Comparison of ENCODE assay signal across 20 cellular contexts in genomic region chr19:47321582-47321981, GRCh38. TPM values are rescaled to one million over a fixed set of nuclear protein-coding genes. Genes with fewer than 3 reads are reported as not detected.
DNase-seq lines count a peak whose midpoint lies in the region; ATAC-seq, FAIRE-seq and TF ChIP-seq lines count a peak whose summit lies in the region.
"Had no signal": no experiment of that assay in that cellular context is flagged by ENCODE, and none has a peak within 500 bp of the region (broad histone marks: within the 10 kb centered on the region; RNA-seq: fewer than 3 reads in every experiment).

No MANE protein-coding gene starts in this region.

- H3K36me3 ChIP-seq in osteoblast (ENCODE audit: insufficient read depth, low read length) (no peaks in the 10 kb centered on the region), HepG2 (replicated peaks in 1 of 2; ENCODE audit: control insufficient read depth in 1 of 2, insufficient read depth in 2 of 2, low read length in 2 of 2) (no peaks in the 10 kb centered on the region)
- no peaks in the 10 kb centered on the region for H3K36me3 ChIP-seq in effector memory CD4-positive, alpha-beta T cell (ENCODE audit: control insufficient read depth, insufficient read depth, low read length)
- H3K36me3 ChIP-seq: BLaER1 had no signal

- POLR2A ChIA-PET in HepG2 (lab: Yijun Ruan, JAX) = no interaction called here

- TF ChIP-seq CTCF in osteoblast (IDR thresholded peaks at IDR 0.05; ENCODE audit: extremely low read depth, low read depth, low read length) (no peak), HepG2 (CRISPR knock-in tag; IDR thresholded peaks at IDR 0.05) (no peak)

- H3K4me1 Mint-ChIP-seq in dendritic cell treated with granulocyte-macrophage colony-stimulating factor and Interleukin-4, amounts not matched to agents 40 ng/mL and 50 ng/mL, for 4 days (ENCODE audit: low read depth) = peaks cover 64% of the 10 kb centered on the region
- H3K4me1 Mint-ChIP-seq: CD4-positive, CD25-positive, alpha-beta regulatory T cell; CD8-positive, alpha-beta memory T cell had no signal

- no peak for FAIRE-seq in HepG2 (lab: Jason Lieb, UNC)
- FAIRE-seq: D721Med had no signal

- no TSS peak for BruUV-seq in HepG2 (replicated peaks; lab: Mats Ljungman, UMichigan)

- H3K4me3 Mint-ChIP-seq in dendritic cell treated with granulocyte-macrophage colony-stimulating factor and Interleukin-4, amounts not matched to agents 40 ng/mL and 50 ng/mL, for 4 days = no peak overlapping the region
- H3K4me3 Mint-ChIP-seq: CD4-positive, CD25-positive, alpha-beta regulatory T cell; CD8-positive, alpha-beta memory T cell had no signal

- H4K20me1 ChIP-seq in osteoblast (ENCODE audit: insufficient read depth, low read length) = no peaks in the 10 kb centered on the region
- no peaks in the 10 kb centered on the region for H4K20me1 ChIP-seq in HepG2 (ENCODE audit: insufficient read depth, low read length)
- H4K20me1 ChIP-seq: BLaER1 had no signal

- H3K79me2 ChIP-seq in osteoblast (ENCODE audit: insufficient read depth, low read length) (no peaks in the 10 kb centered on the region), HepG2 (ENCODE audit: insufficient read depth, low read length) (no peaks in the 10 kb centered on the region)

- H3K27me3 Mint-ChIP-seq in dendritic cell treated with granulocyte-macrophage colony-stimulating factor and Interleukin-4, amounts not matched to agents 40 ng/mL and 50 ng/mL, for 4 days = no peaks in the 10 kb centered on the region

- no peak for ATAC-seq in HepG2
- ATAC-seq in HG02885 (IDR thresholded peaks at IDR 0.05; ENCODE audit: poor library complexity, unreplicated experiment) = no peak
- ATAC-seq: HCT116 had no signal

- peaks cover 44% of the 10 kb centered on the region for H3K36me3 Mint-ChIP-seq in dendritic cell treated with granulocyte-macrophage colony-stimulating factor and Interleukin-4, amounts not matched to agents 40 ng/mL and 50 ng/mL, for 4 days (ENCODE audit: low read depth)
- H3K36me3 Mint-ChIP-seq: CD4-positive, CD25-positive, alpha-beta regulatory T cell; CD8-positive, alpha-beta memory T cell had no signal

- WGBS in HepG2 (ENCODE audit: low lambda C conversion rate) = 77% methylated on average over 2 of the region's 2 CpGs

- no peaks in the 10 kb centered on the region for H3K4me1 ChIP-seq in osteoblast (ENCODE audit: insufficient read depth, low read length)
- peaks cover 22% of the 10 kb centered on the region for H3K4me1 ChIP-seq in HepG2 (ENCODE audit: insufficient read depth, low read length)
- H3K4me1 ChIP-seq in effector memory CD4-positive, alpha-beta T cell (ENCODE audit: control insufficient read depth, insufficient read depth, low read length, poor library complexity, severe bottlenecking) = no peaks in the 10 kb centered on the region
- H3K4me1 ChIP-seq: Caco-2 had no signal

- H3K9me3 Mint-ChIP-seq in dendritic cell treated with granulocyte-macrophage colony-stimulating factor and Interleukin-4, amounts not matched to agents 40 ng/mL and 50 ng/mL, for 4 days = no peaks in the 10 kb centered on the region

- DNase-seq in CD1c-positive myeloid dendritic cell (ENCODE audit: extremely low spot score) (peak; percentile 34), osteoblast (ENCODE audit: insufficient read length, low spot score, missing footprints) (peak; percentile 77), HepG2 (ENCODE audit: low spot score) (no peak)
- no peak for DNase-seq in effector memory CD4-positive, alpha-beta T cell
- DNase-seq: 8988T; Caco-2; CD4-positive, CD25-positive, alpha-beta regulatory T cell; CD8-positive, alpha-beta memory T cell; GDM1; GOT3; H7 had no signal

- no peak for TF ChIP-seq EP300 in HepG2 (IDR thresholded peaks at IDR 0.05; ENCODE audit: low read depth in 2 of 2, low read length in 2 of 2)
- no peak for TF ChIP-seq EP300 in HepG2 (CRISPR knock-in tag; IDR thresholded peaks at IDR 0.05; ENCODE audit: borderline replicate concordance)

- no peak overlapping the region for H2AFZ ChIP-seq in osteoblast (ENCODE audit: low read length)
- no peak overlapping the region for H2AFZ ChIP-seq in HepG2 (ENCODE audit: low read length)

- H3K4me2 ChIP-seq in osteoblast (ENCODE audit: insufficient read depth, low read length) (no peak overlapping the region), HepG2 (ENCODE audit: low read depth, low read length) (no peak overlapping the region)
- H3K4me2 ChIP-seq: BLaER1, KMS-11 had no signal

- CTCF ChIA-PET in HepG2 (lab: Yijun Ruan, JAX; ENCODE audit: low intra/inter-chr PET ratio, low total read pairs) = no interaction called here

- H3K9me3 ChIP-seq in osteoblast (ENCODE audit: low read depth, low read length) (no peaks in the 10 kb centered on the region), HepG2 (ENCODE audit: low read length) (no peaks in the 10 kb centered on the region)
- H3K9me3 ChIP-seq in effector memory CD4-positive, alpha-beta T cell (ENCODE audit: control insufficient read depth, low read length) = no peaks in the 10 kb centered on the region

- TF ChIP-seq RAD21 in HepG2 (CRISPR knock-in tag; IDR thresholded peaks at IDR 0.05) = no peak

- H3K9ac ChIP-seq in HepG2 (ENCODE audit: insufficient read depth, low read depth, low read length) = no peak overlapping the region
- H3K9ac ChIP-seq: BLaER1, KMS-11 had no signal

- H3K4me3 ChIP-seq in osteoblast (ENCODE audit: insufficient read depth, low read length) = no peak overlapping the region
- no peak overlapping the region for H3K4me3 ChIP-seq in HepG2 (replicated peaks in 1 of 3; ENCODE audit: insufficient read depth in 1 of 3, low read depth in 2 of 3, low read length in 3 of 3)
- H3K4me3 ChIP-seq in effector memory CD4-positive, alpha-beta T cell (ENCODE audit: insufficient read depth, low read depth, low read length, poor library complexity, severe bottlenecking) = no peak overlapping the region
- H3K4me3 ChIP-seq: BLaER1 had no signal

- no peak for TF ChIP-seq POLR2A in HepG2 (IDR thresholded peaks at IDR 0.05; ENCODE audit: insufficient read depth in 1 of 2, low read depth in 2 of 2, low read length in 2 of 2)

- H3K27me3 ChIP-seq in osteoblast (ENCODE audit: insufficient read depth, low read length) (no peaks in the 10 kb centered on the region), HepG2 (ENCODE audit: control insufficient read depth in 1 of 2, insufficient read depth in 2 of 2, low read length in 2 of 2) (peaks cover 3 to 7% of the 10 kb centered on the region in 2 experiments; a peak in 1 of 5 replicates)
- peaks cover 2% of the 10 kb centered on the region for H3K27me3 ChIP-seq in effector memory CD4-positive, alpha-beta T cell (replicated peaks; ENCODE audit: control insufficient read depth, insufficient read depth, low read length, poor library complexity, severe bottlenecking)
- H3K27me3 ChIP-seq: BLaER1 had no signal

- no peak overlapping the region for H3K27ac ChIP-seq in osteoblast (ENCODE audit: low read depth, low read length)
- no peak overlapping the region for H3K27ac ChIP-seq in HepG2 (ENCODE audit: extremely low read length, insufficient read depth, low read length)
- no peak overlapping the region for H3K27ac ChIP-seq in effector memory CD4-positive, alpha-beta T cell (ENCODE audit: insufficient read depth, low read length, poor library complexity, severe bottlenecking)
- H3K27ac ChIP-seq: BLaER1, KMS-11 had no signal

- H3K27ac Mint-ChIP-seq in dendritic cell treated with granulocyte-macrophage colony-stimulating factor and Interleukin-4, amounts not matched to agents 40 ng/mL and 50 ng/mL, for 4 days = peak overlapping the region; percentile 97
- H3K27ac Mint-ChIP-seq: CD8-positive, alpha-beta memory T cell had no signal

- in situ Hi-C loops in HepG2 (cut with HindIII; ENCODE audit: extremely low pct_ligation_motif_present, low pct_unique_long_range_greater_than_20kb) = no loop called here

- intact Hi-C loops in dendritic cell treated with granulocyte-macrophage colony-stimulating factor and Interleukin-4, amounts not matched to agents 40 ng/mL and 50 ng/mL, for 4 days (cut with micrococcal nuclease) = no loop called here
- intact Hi-C loops in HepG2 (cut with micrococcal nuclease; ENCODE audit: unreplicated experiment) = no loop called here

RNA-seq across cellular contexts. Expression of gene C5AR2, which starts 10.4 kb away (rescaled TPM):
- total RNA-seq in osteoblast (2.5 and 3.5 TPM in 2 replicates), HepG2 (2016; rRNA removed; fragmentation: Illumina TruSeq; extraction: Trizol) (0.09 TPM in 1 of 2 replicates, not detected in the other)
- not detected in 2 replicates for total RNA-seq in HepG2 (2016; cell fraction: cytosol; rRNA removed; fragmentation: Illumina TruSeq; extraction: Trizol; ENCODE audit: low read depth)
- total RNA-seq in HepG2 (2016; cell fraction: insoluble cytoplasmic fraction; rRNA removed; fragmentation: Illumina TruSeq; extraction: Trizol) = not detected in 2 replicates
- 0.07 TPM in 1 of 2 replicates, not detected in the other for total RNA-seq in HepG2 (2016; cell fraction: membrane; rRNA removed; fragmentation: Illumina TruSeq; extraction: Trizol)
- not detected in 2 replicates for total RNA-seq in HepG2 (2016; cell fraction: nucleus; rRNA removed; fragmentation: Illumina TruSeq; extraction: Trizol)
- 0.24 and 0.26 TPM in 2 replicates for polyA plus RNA-seq in HepG2 (2011; rRNA removed)
- 0.18 and 0.28 TPM in 2 replicates for polyA plus RNA-seq in HepG2 (2011; cell fraction: cytosol; rRNA removed)
- polyA plus RNA-seq in HepG2 (2011; cell fraction: nucleus; rRNA removed) = 0.50 and 0.66 TPM in 2 replicates
- polyA plus RNA-seq in HepG2 (2012) = 0.20 and 0.30 TPM in 2 replicates
- polyA plus RNA-seq in HepG2 (2016; cell fraction: cytosol; fragmentation: Illumina TruSeq; extraction: Trizol; ENCODE audit: low read depth) = not detected in 2 replicates
- polyA plus RNA-seq in HepG2 (2016; cell fraction: insoluble cytoplasmic fraction; fragmentation: Illumina TruSeq; extraction: Trizol; ENCODE audit: low read depth) = not detected in 2 replicates
- polyA plus RNA-seq in HepG2 (2016; cell fraction: membrane; fragmentation: Illumina TruSeq; extraction: Trizol; ENCODE audit: low read depth) = not detected in 2 replicates
- polyA plus RNA-seq in HepG2 (2016; cell fraction: nucleus; fragmentation: Illumina TruSeq; extraction: Trizol; ENCODE audit: insufficient read depth, low read depth) = not detected in 2 replicates
- 0.48 and 6.7 TPM in 2 replicates for polyA minus RNA-seq in HepG2 (2011; rRNA and poly(A)+ RNA removed; ENCODE audit: low replicate concordance)
- 0.10 and 0.18 TPM in 2 replicates for polyA minus RNA-seq in HepG2 (2011; cell fraction: cytosol; rRNA and poly(A)+ RNA removed)
- 0.25 TPM in 1 of 2 replicates, not detected in the other for polyA minus RNA-seq in HepG2 (2011; cell fraction: nucleus; rRNA and poly(A)+ RNA removed)
- total RNA-seq: A673, Caco-2 had no signal
- polyA plus RNA-seq: AG04450 had no signal

RNA-seq across cellular contexts. Expression of gene C5AR1, which starts 11.9 kb away (rescaled TPM):
- total RNA-seq in osteoblast (0.29 and 0.72 TPM in 2 replicates), HepG2 (2016; rRNA removed; fragmentation: Illumina TruSeq; extraction: Trizol) (0.07 TPM in 1 of 2 replicates, not detected in the other)
- 0.71 TPM in 1 of 2 replicates, not detected in the other for total RNA-seq in HepG2 (2016; cell fraction: cytosol; rRNA removed; fragmentation: Illumina TruSeq; extraction: Trizol; ENCODE audit: low read depth)
- total RNA-seq in HepG2 (2016; cell fraction: insoluble cytoplasmic fraction; rRNA removed; fragmentation: Illumina TruSeq; extraction: Trizol) = 0.15 TPM in 1 of 2 replicates, not detected in the other
- 0.07 TPM in 1 of 2 replicates, not detected in the other for total RNA-seq in HepG2 (2016; cell fraction: membrane; rRNA removed; fragmentation: Illumina TruSeq; extraction: Trizol)
- total RNA-seq in HepG2 (2016; cell fraction: nucleus; rRNA removed; fragmentation: Illumina TruSeq; extraction: Trizol) = not detected in 2 replicates
- polyA plus RNA-seq in HepG2 (2011; rRNA removed) = 1.6 and 3.9 TPM in 2 replicates
- 0.85 and 2.3 TPM in 2 replicates for polyA plus RNA-seq in HepG2 (2011; cell fraction: cytosol; rRNA removed)
- polyA plus RNA-seq in HepG2 (2011; cell fraction: nucleus; rRNA removed) = 0.59 and 1.6 TPM in 2 replicates
- polyA plus RNA-seq in HepG2 (2012) = 4.2 and 10.7 TPM in 2 replicates
- not detected in 2 replicates for polyA plus RNA-seq in HepG2 (2016; cell fraction: cytosol; fragmentation: Illumina TruSeq; extraction: Trizol; ENCODE audit: low read depth)
- polyA plus RNA-seq in HepG2 (2016; cell fraction: insoluble cytoplasmic fraction; fragmentation: Illumina TruSeq; extraction: Trizol; ENCODE audit: low read depth) = 0.44 TPM in 1 of 2 replicates, not detected in the other
- 0.09 TPM in 1 of 2 replicates, not detected in the other for polyA plus RNA-seq in HepG2 (2016; cell fraction: membrane; fragmentation: Illumina TruSeq; extraction: Trizol; ENCODE audit: low read depth)
- 0.45 and 1.1 TPM in 2 replicates for polyA plus RNA-seq in HepG2 (2016; cell fraction: nucleus; fragmentation: Illumina TruSeq; extraction: Trizol; ENCODE audit: insufficient read depth, low read depth)
- 2.5 and 3.0 TPM in 2 replicates for polyA minus RNA-seq in HepG2 (2011; rRNA and poly(A)+ RNA removed; ENCODE audit: low replicate concordance)
- 1.8 and 2.6 TPM in 2 replicates for polyA minus RNA-seq in HepG2 (2011; cell fraction: cytosol; rRNA and poly(A)+ RNA removed)
- polyA minus RNA-seq in HepG2 (2011; cell fraction: nucleus; rRNA and poly(A)+ RNA removed) = 0.39 and 0.75 TPM in 2 replicates
- total RNA-seq: Daoy had no signal
- polyA plus RNA-seq: CD8-positive, alpha-beta memory T cell had no signal

RNA-seq across cellular contexts. Expression of gene DHX34, which starts 27.5 kb away (rescaled TPM):
- total RNA-seq in osteoblast (10.9 and 12.7 TPM in 2 replicates), HepG2 (2016; rRNA removed; fragmentation: Illumina TruSeq; extraction: Trizol) (8.0 and 12.0 TPM in 2 replicates)
- 11.3 and 11.4 TPM in 2 replicates for total RNA-seq in HepG2 (2016; cell fraction: cytosol; rRNA removed; fragmentation: Illumina TruSeq; extraction: Trizol; ENCODE audit: low read depth)
- total RNA-seq in HepG2 (2016; cell fraction: insoluble cytoplasmic fraction; rRNA removed; fragmentation: Illumina TruSeq; extraction: Trizol) = 6.8 and 12.8 TPM in 2 replicates
- 8.6 and 9.9 TPM in 2 replicates for total RNA-seq in HepG2 (2016; cell fraction: membrane; rRNA removed; fragmentation: Illumina TruSeq; extraction: Trizol)
- total RNA-seq in HepG2 (2016; cell fraction: nucleus; rRNA removed; fragmentation: Illumina TruSeq; extraction: Trizol) = 12.8 and 13.1 TPM in 2 replicates
- 9.2 and 12.5 TPM in 2 replicates for polyA plus RNA-seq in HepG2 (2011; rRNA removed)
- polyA plus RNA-seq in HepG2 (2011; cell fraction: cytosol; rRNA removed) = 4.0 and 5.9 TPM in 2 replicates
- polyA plus RNA-seq in HepG2 (2011; cell fraction: nucleus; rRNA removed) = 50.6 and 52.9 TPM in 2 replicates
- 6.5 and 9.0 TPM in 2 replicates for polyA plus RNA-seq in HepG2 (2012)
- polyA plus RNA-seq in HepG2 (2016; cell fraction: cytosol; fragmentation: Illumina TruSeq; extraction: Trizol; ENCODE audit: low read depth) = 2.1 and 2.4 TPM in 2 replicates
- polyA plus RNA-seq in HepG2 (2016; cell fraction: insoluble cytoplasmic fraction; fragmentation: Illumina TruSeq; extraction: Trizol; ENCODE audit: low read depth) = 6.9 and 11.0 TPM in 2 replicates
- 3.7 and 4.3 TPM in 2 replicates for polyA plus RNA-seq in HepG2 (2016; cell fraction: membrane; fragmentation: Illumina TruSeq; extraction: Trizol; ENCODE audit: low read depth)
- 28.7 and 30.5 TPM in 2 replicates for polyA plus RNA-seq in HepG2 (2016; cell fraction: nucleus; fragmentation: Illumina TruSeq; extraction: Trizol; ENCODE audit: insufficient read depth, low read depth)
- polyA minus RNA-seq in HepG2 (2011; rRNA and poly(A)+ RNA removed; ENCODE audit: low replicate concordance) = 18.8 and 19.4 TPM in 2 replicates
- 3.9 and 7.7 TPM in 2 replicates for polyA minus RNA-seq in HepG2 (2011; cell fraction: cytosol; rRNA and poly(A)+ RNA removed)
- 16.0 and 18.4 TPM in 2 replicates for polyA minus RNA-seq in HepG2 (2011; cell fraction: nucleus; rRNA and poly(A)+ RNA removed)

RNA-seq across cellular contexts. Expression of gene INAFM1, which starts 46.9 kb away (rescaled TPM):
- total RNA-seq in osteoblast (2.5 and 4.4 TPM in 2 replicates), HepG2 (2016; rRNA removed; fragmentation: Illumina TruSeq; extraction: Trizol) (1.00 and 1.9 TPM in 2 replicates)
- total RNA-seq in HepG2 (2016; cell fraction: cytosol; rRNA removed; fragmentation: Illumina TruSeq; extraction: Trizol; ENCODE audit: low read depth) = 0.81 and 1.1 TPM in 2 replicates
- 1.1 and 1.8 TPM in 2 replicates for total RNA-seq in HepG2 (2016; cell fraction: insoluble cytoplasmic fraction; rRNA removed; fragmentation: Illumina TruSeq; extraction: Trizol)
- total RNA-seq in HepG2 (2016; cell fraction: membrane; rRNA removed; fragmentation: Illumina TruSeq; extraction: Trizol) = 1.0 and 1.2 TPM in 2 replicates
- 0.78 and 1.0 TPM in 2 replicates for total RNA-seq in HepG2 (2016; cell fraction: nucleus; rRNA removed; fragmentation: Illumina TruSeq; extraction: Trizol)
- 0.88 and 1.3 TPM in 2 replicates for polyA plus RNA-seq in HepG2 (2011; rRNA removed)
- 0.60 and 0.93 TPM in 2 replicates for polyA plus RNA-seq in HepG2 (2011; cell fraction: cytosol; rRNA removed)
- 5.3 and 5.5 TPM in 2 replicates for polyA plus RNA-seq in HepG2 (2011; cell fraction: nucleus; rRNA removed)
- polyA plus RNA-seq in HepG2 (2012) = 2.8 and 3.1 TPM in 2 replicates
- 2.2 and 2.5 TPM in 2 replicates for polyA plus RNA-seq in HepG2 (2016; cell fraction: cytosol; fragmentation: Illumina TruSeq; extraction: Trizol; ENCODE audit: low read depth)
- 1.8 and 2.4 TPM in 2 replicates for polyA plus RNA-seq in HepG2 (2016; cell fraction: insoluble cytoplasmic fraction; fragmentation: Illumina TruSeq; extraction: Trizol; ENCODE audit: low read depth)
- 1.7 and 2.2 TPM in 2 replicates for polyA plus RNA-seq in HepG2 (2016; cell fraction: membrane; fragmentation: Illumina TruSeq; extraction: Trizol; ENCODE audit: low read depth)
- 4.5 and 6.9 TPM in 2 replicates for polyA plus RNA-seq in HepG2 (2016; cell fraction: nucleus; fragmentation: Illumina TruSeq; extraction: Trizol; ENCODE audit: insufficient read depth, low read depth)
- polyA minus RNA-seq in HepG2 (2011; rRNA and poly(A)+ RNA removed; ENCODE audit: low replicate concordance) = 0.35 and 1.3 TPM in 2 replicates
- 1.2 and 1.5 TPM in 2 replicates for polyA minus RNA-seq in HepG2 (2011; cell fraction: cytosol; rRNA and poly(A)+ RNA removed)
- 0.99 and 1.4 TPM in 2 replicates for polyA minus RNA-seq in HepG2 (2011; cell fraction: nucleus; rRNA and poly(A)+ RNA removed)

Comparison
In these comparisons a context has a peak if more than half of its experiments do, and no peak if none do; other contexts are left out.
1. DNase-seq: peak in CD1c-positive myeloid dendritic cell (single experiment) and osteoblast (single experiment); none in HepG2 (single experiment) and effector memory CD4-positive, alpha-beta T cell (0 of 3).